In genomic region chr4:5416637-5417036, GRCh38 we compare ENCODE assay signal across 31 cellular contexts.
A peak's percentile ranks its signal among the peaks of the same experiment; 100 is the strongest.
DNase-seq lines count a peak whose midpoint lies in the region; ATAC-seq and TF ChIP-seq lines count a peak whose summit lies in the region.
"Had no signal": no experiment of that assay in that cellular context is flagged by ENCODE, and none has a peak within 500 bp of the region (broad histone marks: within the 10 kb centered on the region; RNA-seq: fewer than 3 reads in every experiment).

No MANE protein-coding gene starts in this region.

- H4K91ac ChIP-seq in IMR-90 (ENCODE audit: insufficient read depth, low read depth, low read length) = no peak overlapping the region

- dilution Hi-C loops in IMR-90 (cut with HindIII; ENCODE audit: low sequenced_read_pairs, unreplicated experiment) = no loop called here

- H4K5ac ChIP-seq in IMR-90 (ENCODE audit: low read depth, low read length) = no peak overlapping the region

- BruUV-seq in IMR-90 (replicated peaks; lab: Mats Ljungman, UMichigan) = no TSS peak

- H3K4ac ChIP-seq in IMR-90 (ENCODE audit: low read depth, low read length) = no peak overlapping the region

- no peak for TF ChIP-seq POLR2A in IMR-90 (IDR thresholded peaks at IDR 0.05; ENCODE audit: low read depth, low read length)
- TF ChIP-seq POLR2A in tibial nerve (IDR thresholded peaks at IDR 0.05) = no peak

- H3K27me3 ChIP-seq in IMR-90 (ENCODE audit: control insufficient read depth, insufficient read depth, low read length) (no peaks in the 10 kb centered on the region), tibial nerve (no peaks in the 10 kb centered on the region)
- H3K27me3 ChIP-seq: esophagus squamous epithelium, foreskin keratinocyte, sigmoid colon, SJSA1, tibial artery had no signal

- H3K23ac ChIP-seq in IMR-90 (ENCODE audit: low read depth, low read length) = no peak overlapping the region

- H3K27ac Mint-ChIP-seq in stimulated activated naive B cell treated with anti-CD40 and anti-IgM and Interleukin-4, amounts not matched to agents 10 μg/mL and 1 μg/mL and 100 μg/mL, for 72 hours = no peak overlapping the region
- no peak overlapping the region for H3K27ac Mint-ChIP-seq in natural killer cell
- H3K27ac Mint-ChIP-seq: activated CD4-positive, alpha-beta T cell treated with anti-CD3 and anti-CD28 coated beads, Interleukin-2, amount 10 ng/mL, durations not matched to agents 7 days and 5 days; activated naive CD8-positive, alpha-beta T cell treated with anti-CD3 and anti-CD28 coated beads for 36 hours; naive thymus-derived CD8-positive, alpha-beta T cell had no signal

- H3K4me1 Mint-ChIP-seq in stimulated activated naive B cell treated with anti-CD40 and anti-IgM and Interleukin-4, amounts not matched to agents 10 μg/mL and 1 μg/mL and 100 μg/mL, for 72 hours = peaks cover 11 to 35% of the 10 kb centered on the region in 2 donors
- H3K4me1 Mint-ChIP-seq in natural killer cell = no peaks in the 10 kb centered on the region
- H3K4me1 Mint-ChIP-seq: activated CD4-positive, alpha-beta T cell treated with anti-CD3 and anti-CD28 coated beads, Interleukin-2, amount 10 ng/mL, durations not matched to agents 7 days and 5 days; activated naive CD8-positive, alpha-beta T cell treated with anti-CD3 and anti-CD28 coated beads for 36 hours had no signal

- no peak overlapping the region for H2BK15ac ChIP-seq in IMR-90 (ENCODE audit: low read depth, low read length)

- H3K36me3 Mint-ChIP-seq in stimulated activated naive B cell treated with anti-CD40 and anti-IgM and Interleukin-4, amounts not matched to agents 10 μg/mL and 1 μg/mL and 100 μg/mL, for 72 hours = peaks cover 0 to 6% of the 10 kb centered on the region in 2 donors
- no peaks in the 10 kb centered on the region for H3K36me3 Mint-ChIP-seq in natural killer cell
- H3K36me3 Mint-ChIP-seq: activated naive CD8-positive, alpha-beta T cell treated with anti-CD3 and anti-CD28 coated beads for 36 hours; naive thymus-derived CD8-positive, alpha-beta T cell had no signal

- in situ Hi-C loops in IMR-90 (cut with MboI; ENCODE audit: low sequenced_read_pairs) = no loop called here

- no peak overlapping the region for H2BK120ac ChIP-seq in IMR-90 (ENCODE audit: low read depth, low read length)

- peak overlapping the region; percentile 47 for H2AK9ac ChIP-seq in IMR-90 (replicated peaks; ENCODE audit: low read depth, low read length, poor library complexity)

- TF ChIP-seq RAD21 in IMR-90 (IDR thresholded peaks at IDR 0.05; ENCODE audit: low read length) = no peak

- peaks cover 7% of the 10 kb centered on the region for H3K9me3 ChIP-seq in IMR-90 (ENCODE audit: control insufficient read depth, insufficient read depth, low read length)
- peaks cover 0 to 22% (median 0%) of the 10 kb centered on the region in 4 donors for H3K9me3 ChIP-seq in tibial nerve
- H3K9me3 ChIP-seq: Caco-2, SJSA1 had no signal

- no peak overlapping the region for H3K4me3 ChIP-seq in IMR-90 (ENCODE audit: insufficient read depth, low read depth, low read length)
- H3K4me3 ChIP-seq in tibial nerve = no peak overlapping the region
- H3K4me3 ChIP-seq: esophagus squamous epithelium, lower lobe of right lung, sigmoid colon, SJSA1, tibial artery had no signal

- H3K27me3 Mint-ChIP-seq in stimulated activated naive B cell treated with anti-CD40 and anti-IgM and Interleukin-4, amounts not matched to agents 10 μg/mL and 1 μg/mL and 100 μg/mL, for 72 hours = no peaks in the 10 kb centered on the region
- H3K27me3 Mint-ChIP-seq in natural killer cell (ENCODE audit: low read depth in 2 of 2) = peaks cover 5 to 9% of the 10 kb centered on the region in 2 donors
- H3K27me3 Mint-ChIP-seq: activated CD4-positive, alpha-beta T cell treated with anti-CD3 and anti-CD28 coated beads, Interleukin-2, amount 10 ng/mL, durations not matched to agents 7 days and 5 days had no signal

- DNase-seq in IMR-90 = no peak
- DNase-seq in stimulated activated naive B cell treated with anti-CD40 and anti-IgM and Interleukin-4, amounts not matched to agents 10 μg/mL and 1 μg/mL and 100 μg/mL, for 72 hours = no peak
- no peak for DNase-seq in natural killer cell
- no peak for DNase-seq in tibial nerve (ENCODE audit: low spot score in 2 of 2)
- DNase-seq: activated CD4-positive, alpha-beta T cell treated with anti-CD3 and anti-CD28 coated beads, Interleukin-2, amount 10 ng/mL, durations not matched to agents 7 days and 5 days; activated gamma-delta T cell; activated naive CD8-positive, alpha-beta T cell treated with anti-CD3 and anti-CD28 coated beads for 36 hours; aorta; C1 segment of cervical spinal cord; Caco-2; DMS53; esophagus squamous epithelium; foreskin keratinocyte; lower lobe of right lung; MV-4-11; naive thymus-derived CD8-positive, alpha-beta T cell; NCI-H1436 treated with DMSO at 0.1 percent for 48 hours; NCI-H2107; NCI-H446; nucleus accumbens; sigmoid colon; stimulated activated CD4-positive, alpha-beta T cell treated with anti-CD3 and anti-CD28 coated beads, Interleukin-4, amount 100 ng/mL, for 1 hour; T-helper 9 cell; tibial artery had no signal

- TF ChIP-seq CTCF in IMR-90 (conservative IDR thresholded peaks at IDR 0.05; ENCODE audit: low read depth, low read length) (no peak), natural killer cell (IDR thresholded peaks at IDR 0.05) (no peak), tibial nerve (IDR thresholded peaks at IDR 0.05) (no peak)

- POLR2A ChIA-PET in IMR-90 (lab: Charles Lee; ENCODE audit: unreplicated experiment) = no interaction called here

- H2BK20ac ChIP-seq in IMR-90 (ENCODE audit: low read depth, low read length) = no peak overlapping the region

- H4K20me1 ChIP-seq in IMR-90 (ENCODE audit: insufficient read depth, low read length) = no peaks in the 10 kb centered on the region

- ATAC-seq in GM18502 (IDR thresholded peaks at IDR 0.05; ENCODE audit: poor library complexity, unreplicated experiment) (peak; percentile 91), HG02763 (IDR thresholded peaks at IDR 0.05; ENCODE audit: unreplicated experiment) (peak; percentile 66), IMR-90 (ENCODE audit: low read depth) (no peak), natural killer cell (no peak), HG03457 (IDR thresholded peaks at IDR 0.05; ENCODE audit: unreplicated experiment) (no peak)
- ATAC-seq in stimulated activated naive B cell treated with anti-CD40 and anti-IgM and Interleukin-4, amounts not matched to agents 10 μg/mL and 1 μg/mL and 100 μg/mL, for 72 hours (replicated peaks) = peak; percentile 84 to 89
- ATAC-seq: foreskin keratinocyte; HCT116; HepG2; lower lobe of right lung; naive thymus-derived CD8-positive, alpha-beta T cell had no signal

- peaks cover 5% of the 10 kb centered on the region for H3K36me3 ChIP-seq in IMR-90 (ENCODE audit: control insufficient read depth, insufficient read depth, low read length)
- H3K36me3 ChIP-seq in tibial nerve = peaks cover 0 to 16% (median 0%) of the 10 kb centered on the region in 3 donors
- H3K36me3 ChIP-seq: esophagus squamous epithelium, lower lobe of right lung, sigmoid colon, SJSA1, tibial artery had no signal

- H3K4me1 ChIP-seq in IMR-90 (ENCODE audit: control insufficient read depth, insufficient read depth, low read length) (no peaks in the 10 kb centered on the region), tibial nerve (no peaks in the 10 kb centered on the region)
- H3K4me1 ChIP-seq: Caco-2, esophagus squamous epithelium, foreskin keratinocyte, lower lobe of right lung, sigmoid colon, SJSA1, tibial artery had no signal

- no peak overlapping the region for H3K56ac ChIP-seq in IMR-90 (ENCODE audit: extremely low read depth, insufficient read depth, low read length)

- no peak overlapping the region for H2AK5ac ChIP-seq in IMR-90 (ENCODE audit: low read depth, low read length)

- H4K8ac ChIP-seq in IMR-90 (ENCODE audit: low read depth in 2 of 2, low read length in 2 of 2) = no peak overlapping the region

- no peaks in the 10 kb centered on the region for H3K9me1 ChIP-seq in IMR-90 (ENCODE audit: insufficient read depth, low read length)

- intact Hi-C loops in IMR-90 (cut with micrococcal nuclease) = no loop called here
- intact Hi-C loops in natural killer cell (cut with micrococcal nuclease) = no loop called here

- CTCF ChIA-PET in IMR-90 (lab: Yijun Ruan, JAX) = no interaction called here

- H3K9me3 Mint-ChIP-seq in stimulated activated naive B cell treated with anti-CD40 and anti-IgM and Interleukin-4, amounts not matched to agents 10 μg/mL and 1 μg/mL and 100 μg/mL, for 72 hours = peaks cover 10 to 11% of the 10 kb centered on the region in 2 donors
- peaks cover 3 to 5% of the 10 kb centered on the region in 2 donors for H3K9me3 Mint-ChIP-seq in natural killer cell
- H3K9me3 Mint-ChIP-seq: activated CD4-positive, alpha-beta T cell treated with anti-CD3 and anti-CD28 coated beads, Interleukin-2, amount 10 ng/mL, durations not matched to agents 7 days and 5 days had no signal

- H2BK5ac ChIP-seq in IMR-90 (ENCODE audit: low read depth, low read length, poor library complexity, severe bottlenecking) = no peak overlapping the region

- no peak for TF ChIP-seq EP300 in tibial nerve (IDR thresholded peaks at IDR 0.05)

- H3K18ac ChIP-seq in IMR-90 (ENCODE audit: low read depth, low read length) = no peak overlapping the region

- WGBS in IMR-90 (ENCODE audit: extremely low coverage in 2 of 2, insufficient read length in 1 of 2), 2 experiments = no CpG with 5 or more reads among the region's 7 CpGs
- WGBS in tibial nerve, 2 donors = 84 to 93% methylated on average over 7 of the region's 7 CpGs

- no peak overlapping the region for H3K4me3 Mint-ChIP-seq in stimulated activated naive B cell treated with anti-CD40 and anti-IgM and Interleukin-4, amounts not matched to agents 10 μg/mL and 1 μg/mL and 100 μg/mL, for 72 hours
- H3K4me3 Mint-ChIP-seq in natural killer cell = no peak overlapping the region
- H3K4me3 Mint-ChIP-seq: activated CD4-positive, alpha-beta T cell treated with anti-CD3 and anti-CD28 coated beads, Interleukin-2, amount 10 ng/mL, durations not matched to agents 7 days and 5 days; activated naive CD8-positive, alpha-beta T cell treated with anti-CD3 and anti-CD28 coated beads for 36 hours; naive thymus-derived CD8-positive, alpha-beta T cell had no signal

- no peak overlapping the region for H3K4me2 ChIP-seq in IMR-90 (ENCODE audit: low read depth, low read length)

- H3K27ac ChIP-seq in IMR-90 (ENCODE audit: insufficient read depth, low read length) = no peak overlapping the region
- no peak overlapping the region for H3K27ac ChIP-seq in tibial nerve
- H3K27ac ChIP-seq: esophagus squamous epithelium, foreskin keratinocyte, lower lobe of right lung, sigmoid colon, SJSA1, tibial artery, VCaP had no signal

- H3K79me1 ChIP-seq in IMR-90 (ENCODE audit: low read depth in 1 of 2, low read length in 2 of 2) = no peaks in the 10 kb centered on the region

- H3K9ac ChIP-seq in IMR-90 (ENCODE audit: low read depth, low read length) = no peak overlapping the region

- no peak overlapping the region for H3K14ac ChIP-seq in IMR-90 (replicated peaks; ENCODE audit: low read depth, low read length)

- H2AFZ ChIP-seq in IMR-90 (replicated peaks; ENCODE audit: low read length, poor library complexity) = no peak overlapping the region

TF ChIP-seq in IMR-90, 13 proteins besides CTCF, POLR2A, EP300 and RAD21 (continues in another document):
- TF ChIP-seq CHD1 (IDR thresholded peaks at IDR 0.05; ENCODE audit: low read depth, low read length) (no peak), FOS (IDR thresholded peaks at IDR 0.05; ENCODE audit: low read depth, low read length) (no peak), RCOR1 (IDR thresholded peaks at IDR 0.05; ENCODE audit: insufficient replicate concordance, low read length) (no peak)

Comparison
In these comparisons a context has a peak if more than half of its experiments do, and no peak if none do; other contexts are left out.
1. ATAC-seq: peak in GM18502 (single experiment), HG02763 (single experiment) and stimulated activated naive B cell treated with anti-CD40 and anti-IgM and Interleukin-4, amounts not matched to agents 10 μg/mL and 1 μg/mL and 100 μg/mL, for 72 hours (2 of 2); none in IMR-90 (single experiment), natural killer cell (0 of 3) and HG03457 (single experiment).